1 cellular context compared by ENCODE assay signal in genomic region chr2:10057231-10058107, GRCh38.
TF ChIP-seq lines count a peak whose summit lies in the region.

No MANE protein-coding gene starts in this region.

TF ChIP-seq in K562, 482 proteins besides CTCF, POLR2A, EP300 and RAD21 (continued from another document and continues in another):
- TF ChIP-seq UBTF (IDR thresholded peaks at IDR 0.05; ENCODE audit: borderline replicate concordance in 1 of 2, low read depth in 2 of 2, low read length in 2 of 2) (peak; percentile 36 to 75; a peak in 2 of 4 replicates), GTF2A2 (tag; IDR thresholded peaks at IDR 0.05) (no peak), ZNF24 (IDR thresholded peaks at IDR 0.05) (no peak), ETS1 (conservative IDR thresholded peaks at IDR 0.05; ENCODE audit: control insufficient read depth, low read depth, low read length) (peak; percentile 22; the same call in 1 of the 2 replicates), TFAP4 (CRISPR knock-in tag; IDR thresholded peaks at IDR 0.05; ENCODE audit: borderline replicate concordance) (peak; percentile 99), DMBX1 (CRISPR knock-in tag; IDR thresholded peaks at IDR 0.05; ENCODE audit: borderline replicate concordance) (no peak), FOXM1 (IDR thresholded peaks at IDR 0.05; ENCODE audit: low read depth) (no peak), FOXM1 (CRISPR knock-in tag; IDR thresholded peaks at IDR 0.05; ENCODE audit: low read depth) (no peak), FIP1L1 (IDR thresholded peaks at IDR 0.05; ENCODE audit: low read depth, low read length, poor library complexity, severe bottlenecking) (no peak), THAP7 (CRISPR knock-in tag; IDR thresholded peaks at IDR 0.05) (no peak), BCOR (IDR thresholded peaks at IDR 0.05) (no peak), PATZ1 (CRISPR knock-in tag; IDR thresholded peaks at IDR 0.05; ENCODE audit: borderline replicate concordance) (no peak), SLC30A9 (CRISPR knock-in tag; IDR thresholded peaks at IDR 0.05) (no peak), GABPB1 (CRISPR knock-in tag; IDR thresholded peaks at IDR 0.05) (peak; percentile 23; the same call in 1 of the 2 replicates), TCFL5 (CRISPR knock-in tag; conservative IDR thresholded peaks at IDR 0.05) (no peak), STAT5B (CRISPR knock-in tag; IDR thresholded peaks at IDR 0.05) (no peak), CUX1 (CRISPR knock-in tag; IDR thresholded peaks at IDR 0.05) (no peak), ATF4 (CRISPR knock-in tag; IDR thresholded peaks at IDR 0.05) (no peak), NFE2L1 (tag; IDR thresholded peaks at IDR 0.05; ENCODE audit: borderline replicate concordance, low read depth) (no peak), ZBTB9 (CRISPR knock-in tag; IDR thresholded peaks at IDR 0.05) (no peak), ZC3H4 (CRISPR knock-in tag; IDR thresholded peaks at IDR 0.05; ENCODE audit: borderline replicate concordance) (no peak), CBX1 (IDR thresholded peaks at IDR 0.05; ENCODE audit: low read depth) (no peak), PRDM10 (IDR thresholded peaks at IDR 0.05; ENCODE audit: partially characterized antibody) (peak; percentile 57), ZNF217 (CRISPR knock-in tag; IDR thresholded peaks at IDR 0.05) (no peak), PREB (CRISPR knock-in tag; IDR thresholded peaks at IDR 0.05) (no peak), HSF4 (CRISPR knock-in tag; IDR thresholded peaks at IDR 0.05; ENCODE audit: borderline replicate concordance) (no peak), ZNF696 (CRISPR knock-in tag; conservative IDR thresholded peaks at IDR 0.05) (no peak), ELF2 (CRISPR knock-in tag; IDR thresholded peaks at IDR 0.05) (no peak), KDM5B (IDR thresholded peaks at IDR 0.05; ENCODE audit: insufficient replicate concordance, low read depth, low read length) (no peak), HDAC6 (IDR thresholded peaks at IDR 0.05; ENCODE audit: low read depth, low read length) (no peak), EGR1 (conservative IDR thresholded peaks at IDR 0.05) (peak; percentile 91), IFI16 (CRISPR knock-in tag; IDR thresholded peaks at IDR 0.05) (no peak), CC2D1A (IDR thresholded peaks at IDR 0.05) (no peak), ZNF79 (CRISPR knock-in tag; IDR thresholded peaks at IDR 0.05; ENCODE audit: low read depth) (no peak), SMAD4 (CRISPR knock-in tag; conservative IDR thresholded peaks at IDR 0.05) (0 out of 2 replicates have a peak, but pooled peaks have one; percentile 12), NFRKB (IDR thresholded peaks at IDR 0.05; ENCODE audit: low read depth) (no peak; the same call in 1 of the 2 replicates), LCOR (CRISPR knock-in tag; IDR thresholded peaks at IDR 0.05) (peak; percentile 31; the same call in 1 of the 2 replicates), ZNF644 (tag; IDR thresholded peaks at IDR 0.05; ENCODE audit: low read depth) (no peak), NONO (IDR thresholded peaks at IDR 0.05; ENCODE audit: low read depth in 2 of 2, low read length in 1 of 2) (no peak), TAF1 (IDR thresholded peaks at IDR 0.05; ENCODE audit: control insufficient read depth, extremely low read depth, insufficient read depth, low read length, severe bottlenecking) (peak; percentile 36)
